24 cellular contexts compared by ENCODE assay signal in the genomic region with DNA sequence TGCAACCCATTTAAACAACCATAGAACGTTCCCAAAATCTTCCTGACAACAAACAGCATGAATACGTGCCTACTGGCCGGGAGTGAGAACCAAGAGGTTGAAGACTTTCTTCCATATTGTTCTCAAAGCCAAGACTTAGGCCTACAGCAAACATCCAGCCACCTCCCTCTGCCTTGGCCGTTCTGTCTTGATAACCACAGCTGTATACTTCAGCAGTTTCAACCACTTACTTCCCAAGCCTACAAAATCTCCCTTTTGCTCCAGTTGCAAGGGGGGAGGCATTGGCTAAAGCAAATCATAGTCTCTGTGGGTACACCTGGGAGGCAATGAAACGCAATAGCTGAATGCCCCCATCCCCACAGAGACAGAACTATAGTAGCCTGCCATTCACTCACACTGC.
DNase-seq lines count a peak whose midpoint lies in the region; ATAC-seq and TF ChIP-seq lines count a peak whose summit lies in the region.
"Had no signal": no experiment of that assay in that cellular context is flagged by ENCODE, and none has a peak within 500 bp of the region (broad histone marks: within the 10 kb centered on the region; RNA-seq: fewer than 3 reads in every experiment).

No MANE protein-coding gene starts in this region.

- no peak for DNase-seq in heart left ventricle
- no peak for DNase-seq in left cardiac atrium
- no peak for DNase-seq in NCI-H128 (lab: John Stamatoyannopoulos, UW; ENCODE audit: unreplicated experiment)
- DNase-seq in GM20000 (ENCODE audit: low spot score), result no peak
- DNase-seq: 8988T; CD4-positive, alpha-beta memory T cell; COR-L47; DMS53; HCEC 1CT; NCI-H1092 treated with DMSO at 0.1 percent for 48 hours; NCI-H1436 treated with DMSO at 0.1 percent for 48 hours; NCI-H187 treated with DMSO at 0.1 percent for 48 hours; NCI-H2171 treated with DMSO at 0.1 percent for 48 hours; NCI-H345; NCI-H524 treated with DMSO at 0.1 percent for 48 hours; NCI-H82; NK-92 treated with Interleukin-12 subunit alpha and Interleukin-12 subunit beta, amount 100 ng/mL, for 24 hours; RPMI8226; SHP77; T-cell had no signal

- H3K36me3 Mint-ChIP-seq in dendritic cell treated with granulocyte-macrophage colony-stimulating factor and Interleukin-4, amounts not matched to agents 40 ng/mL and 50 ng/mL, for 4 days (ENCODE audit: low read depth), result no peaks in the 10 kb centered on the region
- H3K36me3 Mint-ChIP-seq: CD4-positive, alpha-beta memory T cell; T-cell had no signal

- intact Hi-C loops in heart left ventricle (cut with DNase I) (loop anchor here in 6 of 10 donors (5.0 to 10.0 kb wide), 5 partner anchors 65 to 252 kb away; partner anchors contain the start of gene ETS2 (in 1 of the 6)), left cardiac atrium (cut with DNase I) (loop anchor here in 1 of 2 donors (5.0 kb wide), 1 partner anchor 175 kb away; no protein-coding TSS in a partner anchor)
- intact Hi-C loops in dendritic cell treated with granulocyte-macrophage colony-stimulating factor and Interleukin-4, amounts not matched to agents 40 ng/mL and 50 ng/mL, for 4 days (cut with micrococcal nuclease), result no loop called here

- H3K4me3 ChIP-seq in heart left ventricle, result no peak overlapping the region
- no peak overlapping the region for H3K4me3 ChIP-seq in BLaER1 treated with 17β-estradiol and CSF1 and Interleukin-3, amounts not matched to agents 10 nM and 100 nM

- TF ChIP-seq CTCF in heart left ventricle (IDR thresholded peaks at IDR 0.05), result no peak
- TF ChIP-seq CTCF in GM20000 (IDR thresholded peaks at IDR 0.05; ENCODE audit: extremely low read depth, missing control alignments), result no peak

- TF ChIP-seq POLR2A in heart left ventricle (IDR thresholded peaks at IDR 0.05), result no peak

- H3K4me1 Mint-ChIP-seq in dendritic cell treated with granulocyte-macrophage colony-stimulating factor and Interleukin-4, amounts not matched to agents 40 ng/mL and 50 ng/mL, for 4 days (ENCODE audit: low read depth), result peaks cover 91% of the 10 kb centered on the region
- H3K4me1 Mint-ChIP-seq: T-cell had no signal

- no peak for ATAC-seq in heart left ventricle
- no peak for ATAC-seq in left cardiac atrium
- no peak for ATAC-seq in GM19395 (IDR thresholded peaks at IDR 0.05; ENCODE audit: unreplicated experiment)
- ATAC-seq: T-cell had no signal

- H3K36me3 ChIP-seq in heart left ventricle, result no peaks in the 10 kb centered on the region
- no peaks in the 10 kb centered on the region for H3K36me3 ChIP-seq in BLaER1 treated with 17β-estradiol and CSF1 and Interleukin-3, amounts not matched to agents 10 nM and 100 nM
- no peaks in the 10 kb centered on the region for H3K36me3 ChIP-seq in KOPT-K1 (ENCODE audit: insufficient read depth, low read length)

- no peaks in the 10 kb centered on the region for H3K9me3 Mint-ChIP-seq in dendritic cell treated with granulocyte-macrophage colony-stimulating factor and Interleukin-4, amounts not matched to agents 40 ng/mL and 50 ng/mL, for 4 days
- H3K9me3 Mint-ChIP-seq: CD4-positive, alpha-beta memory T cell; T-cell had no signal

- H3K27me3 Mint-ChIP-seq in dendritic cell treated with granulocyte-macrophage colony-stimulating factor and Interleukin-4, amounts not matched to agents 40 ng/mL and 50 ng/mL, for 4 days, result peaks cover 37% of the 10 kb centered on the region

- no peaks in the 10 kb centered on the region for H4K20me1 ChIP-seq in BLaER1 treated with 17β-estradiol and CSF1 and Interleukin-3, amounts not matched to agents 10 nM and 100 nM

- H3K4me1 ChIP-seq in heart left ventricle, result peaks cover 7 to 87% (median 64%) of the 10 kb centered on the region in 12 donors
- H3K4me1 ChIP-seq in BLaER1 treated with 17β-estradiol and CSF1 and Interleukin-3, amounts not matched to agents 10 nM and 100 nM, result peaks cover 68 to 99% (median 93%) of the 10 kb centered on the region in 10 experiments

- peak overlapping the region; percentile 54 for H3K27ac Mint-ChIP-seq in dendritic cell treated with granulocyte-macrophage colony-stimulating factor and Interleukin-4, amounts not matched to agents 40 ng/mL and 50 ng/mL, for 4 days
- H3K27ac Mint-ChIP-seq: CD4-positive, alpha-beta memory T cell; T-cell had no signal

- H3K27ac ChIP-seq in heart left ventricle, result peak overlapping the region; percentile 11 to 72 (median 53)
- H3K27ac ChIP-seq in BLaER1 treated with 17β-estradiol and CSF1 and Interleukin-3, amounts not matched to agents 10 nM and 100 nM, result peak overlapping the region in 3 of 11 experiments; percentile 1 to 35 (median 27); a peak in 3 of 22 replicates
- H3K27ac ChIP-seq in KOPT-K1 (ENCODE audit: low read depth, low read length, poor library complexity, severe bottlenecking), result peak overlapping the region; percentile 69

- no peaks in the 10 kb centered on the region for H3K27me3 ChIP-seq in heart left ventricle
- H3K27me3 ChIP-seq in BLaER1 treated with 17β-estradiol and CSF1 and Interleukin-3, amounts not matched to agents 10 nM and 100 nM, result peaks cover 0 to 10% (median 0%) of the 10 kb centered on the region in 11 experiments; a peak in 3 of 22 replicates

- no peaks in the 10 kb centered on the region for H3K9me3 ChIP-seq in heart left ventricle
- H3K9me3 ChIP-seq in BLaER1 treated with 17β-estradiol and CSF1 and Interleukin-3, amounts not matched to agents 10 nM and 100 nM (replicated peaks in 1 of 11), result no peaks in the 10 kb centered on the region
- no peaks in the 10 kb centered on the region for H3K9me3 ChIP-seq in KOPT-K1 (ENCODE audit: insufficient read depth, low read length, poor library complexity, severe bottlenecking)

- 59 to 77% (median 75%) methylated on average over 5 of the region's 5 CpGs for WGBS in heart left ventricle, 4 donors

- H3K4me2 ChIP-seq in BLaER1 treated with 17β-estradiol and CSF1 and Interleukin-3, amounts not matched to agents 10 nM and 100 nM, result peak overlapping the region; percentile 45 to 85 (median 74)

- H3K9ac ChIP-seq in BLaER1 treated with 17β-estradiol and CSF1 and Interleukin-3, amounts not matched to agents 10 nM and 100 nM, result no peak overlapping the region

- H3K4me3 Mint-ChIP-seq in dendritic cell treated with granulocyte-macrophage colony-stimulating factor and Interleukin-4, amounts not matched to agents 40 ng/mL and 50 ng/mL, for 4 days, result no peak overlapping the region
- H3K4me3 Mint-ChIP-seq: CD4-positive, alpha-beta memory T cell; T-cell had no signal
